11 cellular contexts compared by ENCODE assay signal in genomic region chr1:87642581-87643129, GRCh38.
DNase-seq lines count a peak whose midpoint lies in the region; TF ChIP-seq lines count a peak whose summit lies in the region.
"Had no signal": no experiment of that assay in that cellular context is flagged by ENCODE, and none has a peak within 500 bp of the region (broad histone marks: within the 10 kb centered on the region; RNA-seq: fewer than 3 reads in every experiment).

No MANE protein-coding gene starts in this region.

- no peaks in the 10 kb centered on the region for H3K36me3 ChIP-seq in Loucy (ENCODE audit: insufficient read depth, low read length)
- H3K36me3 ChIP-seq: BE2C, stomach had no signal

- H3K9me3 Mint-ChIP-seq in activated T-helper 2 cell treated with anti-CD3 and anti-CD28 coated beads, Interferon-gamma antibody, Interleukin-2, Interleukin-4, amounts not matched to agents 10 μg/mL and 5 μg/mL and 100 μg/mL, durations not matched to agents 14 hours and 24 hours and 36 hours, result no peaks in the 10 kb centered on the region

- peaks cover 14% of the 10 kb centered on the region; the same call in 1 of the 2 replicates for H3F3A ChIP-seq in Loucy (ENCODE audit: low read depth)

- intact Hi-C loops in activated T-helper 2 cell treated with anti-CD3 and anti-CD28 coated beads, Interferon-gamma antibody, Interleukin-2, Interleukin-4, amounts not matched to agents 10 μg/mL and 5 μg/mL and 100 μg/mL, durations not matched to agents 14 hours and 24 hours and 36 hours (cut with micrococcal nuclease), result no loop called here

- no peaks in the 10 kb centered on the region for H3K9me2 ChIP-seq in Loucy (replicated peaks; ENCODE audit: low read depth, low read length)

- no peaks in the 10 kb centered on the region for H3K4me1 Mint-ChIP-seq in activated T-helper 2 cell treated with anti-CD3 and anti-CD28 coated beads, Interferon-gamma antibody, Interleukin-2, Interleukin-4, amounts not matched to agents 10 μg/mL and 5 μg/mL and 100 μg/mL, durations not matched to agents 14 hours and 24 hours and 36 hours (ENCODE audit: low read depth)

- no peak for TF ChIP-seq CTCF in Loucy (conservative IDR thresholded peaks at IDR 0.05; ENCODE audit: low read length)

- H3K27me3 Mint-ChIP-seq in activated T-helper 2 cell treated with anti-CD3 and anti-CD28 coated beads, Interferon-gamma antibody, Interleukin-2, Interleukin-4, amounts not matched to agents 10 μg/mL and 5 μg/mL and 100 μg/mL, durations not matched to agents 14 hours and 24 hours and 36 hours (ENCODE audit: low read depth), result no peaks in the 10 kb centered on the region
- H3K27me3 Mint-ChIP-seq: naive B cell had no signal

- H3K9me3 ChIP-seq in Loucy (ENCODE audit: insufficient read depth, low read depth, low read length), result no peaks in the 10 kb centered on the region
- H3K9me3 ChIP-seq: BE2C, stomach had no signal

- no peak overlapping the region for H3K27ac Mint-ChIP-seq in activated T-helper 2 cell treated with anti-CD3 and anti-CD28 coated beads, Interferon-gamma antibody, Interleukin-2, Interleukin-4, amounts not matched to agents 10 μg/mL and 5 μg/mL and 100 μg/mL, durations not matched to agents 14 hours and 24 hours and 36 hours

- H3K36me3 Mint-ChIP-seq in activated T-helper 2 cell treated with anti-CD3 and anti-CD28 coated beads, Interferon-gamma antibody, Interleukin-2, Interleukin-4, amounts not matched to agents 10 μg/mL and 5 μg/mL and 100 μg/mL, durations not matched to agents 14 hours and 24 hours and 36 hours (ENCODE audit: low read depth), result no peaks in the 10 kb centered on the region
- H3K36me3 Mint-ChIP-seq: naive B cell had no signal

- no peaks in the 10 kb centered on the region for H3K27me3 ChIP-seq in Loucy (ENCODE audit: insufficient read depth, low read length, poor library complexity, severe bottlenecking)
- H3K27me3 ChIP-seq: BE2C, stomach had no signal

- no peaks in the 10 kb centered on the region for H4K20me1 ChIP-seq in Loucy (ENCODE audit: insufficient read depth, low read length, poor library complexity, severe bottlenecking)

- peak overlapping the region; percentile 53 for H3K9ac ChIP-seq in Loucy (ENCODE audit: low read depth, low read length, poor library complexity, severe bottlenecking)

- peak overlapping the region; percentile 68 for H3K4me2 ChIP-seq in Loucy (ENCODE audit: low read depth, low read length, poor library complexity, severe bottlenecking)

- peak overlapping the region; percentile 42 for H3K4me3 ChIP-seq in Loucy (ENCODE audit: low read length, poor library complexity, severe bottlenecking)
- H3K4me3 ChIP-seq: stomach had no signal

- no peaks in the 10 kb centered on the region for H3K79me2 ChIP-seq in Loucy (ENCODE audit: insufficient read depth, low read length)

- peak overlapping the region; percentile 61; the same call in 1 of the 2 replicates for H2AFZ ChIP-seq in Loucy (ENCODE audit: low read length)

- no peak overlapping the region for H3K4me3 Mint-ChIP-seq in activated T-helper 2 cell treated with anti-CD3 and anti-CD28 coated beads, Interferon-gamma antibody, Interleukin-2, Interleukin-4, amounts not matched to agents 10 μg/mL and 5 μg/mL and 100 μg/mL, durations not matched to agents 14 hours and 24 hours and 36 hours (ENCODE audit: low read depth)
- H3K4me3 Mint-ChIP-seq: naive B cell had no signal

- peaks cover 70% of the 10 kb centered on the region for H3K4me1 ChIP-seq in Loucy (ENCODE audit: insufficient read depth, low read length, poor library complexity, severe bottlenecking)
- H3K4me1 ChIP-seq: BE2C had no signal

- DNase-seq in DMS153 (lab: John Stamatoyannopoulos, UW), result peak; percentile 61
- peak; percentile 22 for DNase-seq in RPMI7951 (ENCODE audit: low read depth)
- peak; percentile 25 for DNase-seq in iPS-NIHi7 (ENCODE audit: extremely low spot score)
- no peak for DNase-seq in activated CD8-positive, alpha-beta memory T cell treated with anti-CD3 and anti-CD28 coated beads, Interleukin-2, amount 50 U/mL, for 48 hours
- DNase-seq in activated T-helper 2 cell treated with anti-CD3 and anti-CD28 coated beads, Interferon-gamma antibody, Interleukin-2, Interleukin-4, amounts not matched to agents 10 μg/mL and 5 μg/mL and 100 μg/mL, durations not matched to agents 14 hours and 24 hours and 36 hours (ENCODE audit: low spot score), result no peak
- DNase-seq in NK-92 (lab: John Stamatoyannopoulos, UW; ENCODE audit: unreplicated experiment), result no peak
- DNase-seq in AG20443 (ENCODE audit: low spot score), result no peak
- DNase-seq: naive B cell, stomach had no signal

Comparison
In these comparisons a context has a peak if more than half of its experiments do, and no peak if none do; other contexts are left out.
1. DNase-seq: peak in DMS153 (single experiment), RPMI7951 (single experiment) and iPS-NIHi7 (single experiment); none in activated CD8-positive, alpha-beta memory T cell treated with anti-CD3 and anti-CD28 coated beads, Interleukin-2, amount 50 U/mL, for 48 hours (single experiment), activated T-helper 2 cell treated with anti-CD3 and anti-CD28 coated beads, Interferon-gamma antibody, Interleukin-2, Interleukin-4, amounts not matched to agents 10 μg/mL and 5 μg/mL and 100 μg/mL, durations not matched to agents 14 hours and 24 hours and 36 hours (single experiment), NK-92 (single experiment) and AG20443 (single experiment).